ENCODE assay signal across 8 cellular contexts in genomic region chrX:56563231-56564116, GRCh38. TPM values are rescaled to one million over a fixed set of nuclear protein-coding genes. Genes with fewer than 3 reads are reported as not detected.
A peak's percentile ranks its signal among the peaks of the same experiment; 100 is the strongest.
DNase-seq lines count a peak whose midpoint lies in the region; ATAC-seq, FAIRE-seq and TF ChIP-seq lines count a peak whose summit lies in the region.

Gene UBQLN2, plus strand, starts transcription at chrX:56563627. Its CDS starts 247 bp downstream, at chrX:56563874.

- intact Hi-C loops in CD14-positive monocyte (cut with micrococcal nuclease): no loop called here

- H4K91ac ChIP-seq in H1 (replicated peaks; ENCODE audit: insufficient read length, low read length): no peak within 1 kb of the TSS

- H2BK15ac ChIP-seq in H1 (ENCODE audit: low read length): no peak within 1 kb of the TSS

- TF ChIP-seq CTCF in CD14-positive monocyte (IDR thresholded peaks at IDR 0.05) (no peak), H1 (IDR thresholded peaks at IDR 0.05; ENCODE audit: control extremely low read depth in 1 of 3, insufficient read depth in 1 of 3, low read depth in 1 of 3, low read length in 3 of 3) (no peak)

- DNase-seq in CD14-positive monocyte (ENCODE audit: low spot score) (peak; percentile 61), HK-2 (ENCODE audit: unreplicated experiment) (peak; percentile 77), NOMO-1 treated with DMSO at 0.1 percent for 48 hours (lab: John Stamatoyannopoulos, UW; ENCODE audit: unreplicated experiment) (peak; percentile 46), H1 (ENCODE audit: low read depth in 1 of 2, low spot score in 2 of 2) (peak in 1 of 2 experiments; percentile 64), mesenteric fat pad (ENCODE audit: low spot score) (peak; percentile 91)
- peak; percentile 50 to 62 for DNase-seq in activated CD8-positive, alpha-beta memory T cell treated with anti-CD3 and anti-CD28 coated beads for 4 hours (ENCODE audit: low read depth in 2 of 2)
- DNase-seq in stimulated activated CD8-positive, alpha-beta memory T cell treated with anti-CD3 and anti-CD28 coated beads, Interleukin-15, amount 100 ng/mL, for 24 hours (ENCODE audit: low read depth): peak; percentile 56

- peak within 1 kb of the TSS; percentile 38 for H3K4ac ChIP-seq in H1 (replicated peaks; ENCODE audit: insufficient read length, low read depth, low read length)

- peak within 1 kb of the TSS; percentile 86; the same call in 1 of the 2 replicates for H3K27ac ChIP-seq in H1 (ENCODE audit: low read depth, low read length)

- peak; percentile 68 for ATAC-seq in GM19438 (IDR thresholded peaks at IDR 0.05; ENCODE audit: low read depth, unreplicated experiment)

- H3K4me1 Mint-ChIP-seq in CD14-positive monocyte: peaks cover 28% of the 10 kb centered on the region

- peaks cover 0 to 10% (median 0%) of the 10 kb centered on the region in 7 donors for H3K9me3 Mint-ChIP-seq in CD14-positive monocyte

- H2AFZ ChIP-seq in H1 (ENCODE audit: low read length): peak within 1 kb of the TSS; percentile 83

- peaks cover 12 to 46% of the 10 kb centered on the region in 2 experiments for H3K79me2 ChIP-seq in H1 (ENCODE audit: control insufficient read depth in 1 of 2, insufficient read depth in 2 of 2, low read length in 2 of 2)

- H3K4me2 ChIP-seq in H1 (ENCODE audit: insufficient read depth in 1 of 2, low read depth in 2 of 2, low read length in 2 of 2): peak within 1 kb of the TSS; percentile 88 to 90

- no peak within 1 kb of the TSS; the same call in 1 of the 2 replicates for H2AK5ac ChIP-seq in H1 (ENCODE audit: low read depth, low read length)

- H4K5ac ChIP-seq in H1 (ENCODE audit: insufficient read length, low read depth, low read length): peak within 1 kb of the TSS; percentile 76

- TF ChIP-seq RAD21 in H1 (IDR thresholded peaks at IDR 0.05 in 1 of 2, conservative IDR thresholded peaks at IDR 0.05 in 1 of 2; ENCODE audit: low read depth in 2 of 2, low read length in 2 of 2): no peak

- CTCF ChIA-PET in H1 (lab: Charles Lee; ENCODE audit: partially characterized antibody): interaction anchor here (0.9 kb wide), 1 partner anchor 163 kb away, joined by 4 read pairs; no protein-coding TSS in a partner anchor

- H3K23ac ChIP-seq in H1 (ENCODE audit: insufficient read length): no peak within 1 kb of the TSS

- peak within 1 kb of the TSS; percentile 95 to 100 (median 99) for H3K27ac Mint-ChIP-seq in CD14-positive monocyte

- no peaks in the 10 kb centered on the region for H3K79me1 ChIP-seq in H1 (ENCODE audit: low read depth, low read length)

- TF ChIP-seq EP300 in H1 (IDR thresholded peaks at IDR 0.05; ENCODE audit: borderline replicate concordance in 1 of 2, low read depth in 2 of 2, low read length in 2 of 2): no peak

- H3K36me3 ChIP-seq in H1 (ENCODE audit: control insufficient read depth in 2 of 4, insufficient read depth in 4 of 4, low read length in 3 of 4): no peaks in the 10 kb centered on the region; a peak in 1 of 8 replicates

- 0% methylated on average over 9 of the region's 70 CpGs; no CpG with 5 or more reads in 1 of the 2 experiments for WGBS in H1 (ENCODE audit: extremely low coverage in 1 of 2, insufficient coverage in 1 of 2, insufficient read length in 1 of 2, insufficient replicate concordance in 2 of 2, low coverage in 1 of 2, low lambda C conversion rate in 2 of 2, missing lambda C conversion rate in 1 of 2), 2 experiments

- peak within 1 kb of the TSS; percentile 78 to 91 (median 82) for H3K4me3 ChIP-seq in H1 (ENCODE audit: extremely low read depth in 1 of 4, insufficient read depth in 2 of 4, low read depth in 3 of 4, low read length in 4 of 4)

- no peaks in the 10 kb centered on the region for H3K4me1 ChIP-seq in H1 (replicated peaks in 1 of 4; ENCODE audit: control insufficient read depth in 3 of 4, insufficient read depth in 4 of 4, low read length in 3 of 4)

- H3K9ac ChIP-seq in H1 (replicated peaks in 1 of 4; ENCODE audit: extremely low read depth in 1 of 4, low read depth in 3 of 4, low read length in 3 of 4): peak within 1 kb of the TSS; percentile 72 to 96 (median 82)

- no peaks in the 10 kb centered on the region for H3K27me3 ChIP-seq in H1 (replicated peaks in 1 of 4; ENCODE audit: control insufficient read depth in 3 of 4, extremely low read depth in 1 of 4, insufficient read depth in 3 of 4, low read length in 3 of 4)

- H4K20me1 ChIP-seq in H1 (replicated peaks in 1 of 2; ENCODE audit: control insufficient read depth in 1 of 2, insufficient read depth in 2 of 2, low read length in 2 of 2): peaks cover 2 to 5% of the 10 kb centered on the region in 2 experiments

- peaks cover 0 to under 1% of the 10 kb centered on the region in 2 donors for H3K36me3 Mint-ChIP-seq in CD14-positive monocyte

- TF ChIP-seq POLR2A in H1 (IDR thresholded peaks at IDR 0.05; ENCODE audit: control extremely low read depth in 1 of 2, low read depth in 2 of 2, low read length in 2 of 2): peak; percentile 87 to 89

- POLR2A ChIA-PET in H1 (lab: Charles Lee; ENCODE audit: partially characterized antibody): interaction anchor here (1.4 to 1.7 kb wide), 2 partner anchors 12 to 165 kb away, joined by 3 read pairs; no protein-coding TSS in a partner anchor

- peak within 1 kb of the TSS; percentile 81 for H2BK5ac ChIP-seq in H1 (ENCODE audit: low read depth, low read length)

- H3K56ac ChIP-seq in H1 (replicated peaks; ENCODE audit: insufficient read length, low read depth, low read length): peak within 1 kb of the TSS; percentile 30

- H2BK120ac ChIP-seq in H1 (replicated peaks; ENCODE audit: low read depth, low read length): peak within 1 kb of the TSS; percentile 78

- no peak within 1 kb of the TSS for H2BK12ac ChIP-seq in H1 (ENCODE audit: low read depth, low read length)

- H3K9me3 ChIP-seq in H1 (ENCODE audit: insufficient read depth in 2 of 2, low read depth in 1 of 2, low read length in 1 of 2): no peaks in the 10 kb centered on the region

- H3K14ac ChIP-seq in H1 (ENCODE audit: insufficient read length): no peak within 1 kb of the TSS

- H3K4me3 Mint-ChIP-seq in CD14-positive monocyte: peak within 1 kb of the TSS; percentile 84 to 99

- H3K27me3 Mint-ChIP-seq in CD14-positive monocyte (ENCODE audit: low read depth in 3 of 3): peaks cover 0 to 4% (median 2%) of the 10 kb centered on the region in 3 donors

- peak within 1 kb of the TSS; percentile 48 for H3K18ac ChIP-seq in H1 (ENCODE audit: extremely low read depth, low read length)

- H3K23me2 ChIP-seq in H1 (ENCODE audit: low read depth, low read length): peaks cover 4% of the 10 kb centered on the region; the same call in 1 of the 2 replicates

- FAIRE-seq in H1 (lab: Jason Lieb, UNC): no peak

- no peak within 1 kb of the TSS for H2BK20ac ChIP-seq in H1 (ENCODE audit: low read length)

- H4K8ac ChIP-seq in H1 (ENCODE audit: extremely low read depth, insufficient read depth, low read length): peak within 1 kb of the TSS; percentile 86; the same call in 1 of the 2 replicates

TF ChIP-seq in H1, 55 proteins besides CTCF, POLR2A, EP300 and RAD21 (continues in another document):
- no peak for TF ChIP-seq SRF (IDR thresholded peaks at IDR 0.05; ENCODE audit: low read depth, low read length)
- no peak for TF ChIP-seq BRCA1 (IDR thresholded peaks at IDR 0.05; ENCODE audit: low read depth, low read length)

RNA-seq across cellular contexts. Expression of gene UBQLN2, which starts in this region (rescaled TPM):
- 10 to 100 TPM; 28.8 to 38.4 TPM for polyA plus RNA-seq in CD14-positive monocyte
- total RNA-seq in H1 (2021; fragmentation: NEBNext Ultra II Directional; extraction: Animal tissue kit (Norgen Biotek cat#: 25700)): 35.1 and 35.3 TPM in 2 replicates
- 20.7 and 21.0 TPM in 2 replicates for polyA plus RNA-seq in H1 (2011; rRNA removed)
- 18.7 TPM for polyA plus RNA-seq in H1 (2011; cell fraction: cytosol; rRNA removed)
- polyA plus RNA-seq in H1 (2011; cell fraction: nucleus; rRNA removed): 17.8 TPM
- polyA plus RNA-seq in H1 (2012, experiment 1 of 2): 17.5 to 21.5 TPM (median 18.8 TPM) in 4 replicates
- 10.8 TPM for polyA plus RNA-seq in H1 (2012, experiment 2 of 2)
- polyA plus RNA-seq in H1 (2013, experiment 1 of 2): 19.8 TPM
- 18.3 TPM for polyA plus RNA-seq in H1 (2013, experiment 2 of 2)
- polyA minus RNA-seq in H1 (2011; rRNA and poly(A)+ RNA removed): 32.8 and 34.3 TPM in 2 replicates
- polyA minus RNA-seq in H1 (2011; cell fraction: cytosol; rRNA and poly(A)+ RNA removed): 24.8 TPM
- polyA minus RNA-seq in H1 (2011; cell fraction: nucleus; rRNA and poly(A)+ RNA removed): 37.6 TPM
- 23.5 TPM for total RNA-seq in mesenteric fat pad
